31 cellular contexts compared by ENCODE assay signal in genomic region chr6:36063318-36063717, GRCh38. TPM values are rescaled to one million over a fixed set of nuclear protein-coding genes. Genes with fewer than 3 reads are reported as not detected.
"Had no signal": no experiment of that assay in that cellular context is flagged by ENCODE, and none has a peak within 500 bp of the region (broad histone marks: within the 10 kb centered on the region; RNA-seq: fewer than 3 reads in every experiment).

No MANE protein-coding gene starts in this region.

- H3K27me3 ChIP-seq: ascending aorta, breast epithelium, cardiac muscle cell, colonic mucosa, gastrocnemius medialis, heart left ventricle had no signal

- H3K4me1 ChIP-seq: breast epithelium, colonic mucosa had no signal

- H3K9me3 ChIP-seq: ascending aorta, breast epithelium, colonic mucosa, gastrocnemius medialis, heart left ventricle had no signal

- H3K4me3 ChIP-seq: ascending aorta, breast epithelium, cardiac muscle cell, colonic mucosa, gastrocnemius medialis, heart left ventricle had no signal

- H3K27ac Mint-ChIP-seq: activated CD4-positive, alpha-beta memory T cell treated with anti-CD3 and anti-CD28 coated beads, Interleukin-2, amount 10 ng/mL, durations not matched to agents 7 days and 5 days; activated CD4-positive, alpha-beta T cell treated with anti-CD3 and anti-CD28 coated beads, Interleukin-2, amount 10 ng/mL, durations not matched to agents 7 days and 5 days; activated naive CD4-positive, alpha-beta T cell treated with anti-CD3 and anti-CD28 coated beads, Interleukin-2, amount 10 ng/mL, durations not matched to agents 7 days and 5 days; activated naive CD4-positive, alpha-beta T cell treated with anti-CD3 and anti-CD28 coated beads, Interleukin-2, amount 50 U/mL, for 72 hours; activated naive CD8-positive, alpha-beta T cell treated with anti-CD3 and anti-CD28 coated beads, Interleukin-2, amount 10 ng/mL, durations not matched to agents 7 days and 5 days; activated T-cell treated with anti-CD3 and anti-CD28 coated beads, Interleukin-2, amount 50 U/mL, for 24 hours; activated T-cell treated with anti-CD3 and anti-CD28 coated beads, Interleukin-2, amount 50 U/mL, for 72 hours; brain had no signal

- H3K36me3 ChIP-seq: breast epithelium, colonic mucosa had no signal

- H3K27me3 Mint-ChIP-seq: activated CD4-positive, alpha-beta memory T cell treated with anti-CD3 and anti-CD28 coated beads, Interleukin-2, amount 10 ng/mL, durations not matched to agents 7 days and 5 days; activated CD4-positive, alpha-beta T cell treated with anti-CD3 and anti-CD28 coated beads, Interleukin-2, amount 10 ng/mL, durations not matched to agents 7 days and 5 days; activated naive CD4-positive, alpha-beta T cell treated with anti-CD3 and anti-CD28 coated beads, Interleukin-2, amount 10 ng/mL, durations not matched to agents 7 days and 5 days; activated naive CD8-positive, alpha-beta T cell treated with anti-CD3 and anti-CD28 coated beads, Interleukin-2, amount 10 ng/mL, durations not matched to agents 7 days and 5 days; activated T-cell treated with anti-CD3 and anti-CD28 coated beads, Interleukin-2, amount 50 U/mL, for 24 hours; brain had no signal

- ATAC-seq: activated naive CD4-positive, alpha-beta T cell treated with anti-CD3 and anti-CD28 coated beads, Interleukin-2, amount 50 U/mL, for 72 hours; activated T-cell treated with anti-CD3 and anti-CD28 coated beads, Interleukin-2, amount 50 U/mL, for 72 hours; esophagus mucosa; gastrocnemius medialis; heart left ventricle had no signal

- H3K27ac ChIP-seq: ascending aorta, breast epithelium, cardiac muscle cell, colonic mucosa, gastrocnemius medialis, heart left ventricle had no signal

- H3K4me3 Mint-ChIP-seq: activated CD4-positive, alpha-beta memory T cell treated with anti-CD3 and anti-CD28 coated beads, Interleukin-2, amount 10 ng/mL, durations not matched to agents 7 days and 5 days; activated CD4-positive, alpha-beta T cell treated with anti-CD3 and anti-CD28 coated beads, Interleukin-2, amount 10 ng/mL, durations not matched to agents 7 days and 5 days; activated naive CD4-positive, alpha-beta T cell treated with anti-CD3 and anti-CD28 coated beads, Interleukin-2, amount 10 ng/mL, durations not matched to agents 7 days and 5 days; activated naive CD8-positive, alpha-beta T cell treated with anti-CD3 and anti-CD28 coated beads, Interleukin-2, amount 10 ng/mL, durations not matched to agents 7 days and 5 days; activated T-cell treated with anti-CD3 and anti-CD28 coated beads, Interleukin-2, amount 50 U/mL, for 24 hours; activated T-cell treated with anti-CD3 and anti-CD28 coated beads, Interleukin-2, amount 50 U/mL, for 72 hours; brain had no signal

- H3K9me3 Mint-ChIP-seq: activated CD4-positive, alpha-beta memory T cell treated with anti-CD3 and anti-CD28 coated beads, Interleukin-2, amount 10 ng/mL, durations not matched to agents 7 days and 5 days; activated CD4-positive, alpha-beta T cell treated with anti-CD3 and anti-CD28 coated beads, Interleukin-2, amount 10 ng/mL, durations not matched to agents 7 days and 5 days; activated naive CD4-positive, alpha-beta T cell treated with anti-CD3 and anti-CD28 coated beads, Interleukin-2, amount 10 ng/mL, durations not matched to agents 7 days and 5 days; activated naive CD4-positive, alpha-beta T cell treated with anti-CD3 and anti-CD28 coated beads, Interleukin-2, amount 50 U/mL, for 72 hours; activated naive CD8-positive, alpha-beta T cell treated with anti-CD3 and anti-CD28 coated beads, Interleukin-2, amount 10 ng/mL, durations not matched to agents 7 days and 5 days; activated T-cell treated with anti-CD3 and anti-CD28 coated beads, Interleukin-2, amount 50 U/mL, for 24 hours; activated T-cell treated with anti-CD3 and anti-CD28 coated beads, Interleukin-2, amount 50 U/mL, for 72 hours; brain had no signal

- DNase-seq: activated CD4-positive, alpha-beta memory T cell treated with anti-CD3 and anti-CD28 coated beads, Interleukin-2, amount 10 ng/mL, durations not matched to agents 7 days and 5 days; activated CD4-positive, alpha-beta T cell treated with anti-CD3 and anti-CD28 coated beads for 1 hour; activated CD4-positive, alpha-beta T cell treated with anti-CD3 and anti-CD28 coated beads for 4 hours; activated CD4-positive, alpha-beta T cell treated with anti-CD3 and anti-CD28 coated beads, Interleukin-2, amount 10 ng/mL, durations not matched to agents 7 days and 5 days; activated CD4-positive, alpha-beta T cell treated with anti-CD3 and anti-CD28 coated beads, Interleukin-2, amount 50 U/mL, for 4 hours; activated CD8-positive, alpha-beta memory T cell treated with anti-CD3 and anti-CD28 coated beads, Interleukin-2, amount 50 U/mL, for 48 hours; activated gamma-delta T cell; activated naive CD4-positive, alpha-beta T cell; activated naive CD4-positive, alpha-beta T cell treated with anti-CD3 and anti-CD28 coated beads, Interleukin-2, amount 10 ng/mL, durations not matched to agents 7 days and 5 days; activated naive CD8-positive, alpha-beta T cell treated with anti-CD3 and anti-CD28 coated beads, Interleukin-2, amount 10 ng/mL, durations not matched to agents 7 days and 5 days; activated T-cell treated with anti-CD3 and anti-CD28 coated beads for 4 hours; activated T-cell treated with anti-CD3 and anti-CD28 coated beads, Interleukin-2, amount 50 U/mL, for 24 hours; activated T-cell treated with anti-CD3 and anti-CD28 coated beads, Interleukin-2, amount 50 U/mL, for 72 hours; central memory CD4-positive, alpha-beta T cell; cerebellar nuclear complex; colonic mucosa; effector CD8-positive, alpha-beta T cell; foreskin fibroblast; gastrocnemius medialis; glutamatergic neuron; heart left ventricle; T-helper 2 cell had no signal

RNA-seq across cellular contexts. Expression of gene SLC26A8, which starts 38.9 kb away (rescaled TPM):
- total RNA-seq: activated CD4-positive, alpha-beta memory T cell treated with anti-CD3 and anti-CD28 coated beads, Interleukin-2, amount 10 ng/mL, durations not matched to agents 7 days and 5 days; activated CD4-positive, alpha-beta T cell treated with anti-CD3 and anti-CD28 coated beads, Interleukin-2, amount 10 ng/mL, durations not matched to agents 7 days and 5 days; activated naive CD8-positive, alpha-beta T cell treated with anti-CD3 and anti-CD28 coated beads, Interleukin-2, amount 10 ng/mL, durations not matched to agents 7 days and 5 days; ascending aorta; cardiac muscle cell; dermis microvascular lymphatic vessel endothelial cell; epithelial cell of proximal tubule; T-helper 1 cell treated with Interleukin-12 subunit alpha and Interleukin-12 subunit beta and Interleukin-4 antibody, amounts not matched to agents 30 ng/mL and 1 ng/mL, for 36 hours had no signal
